ENCODE assay signal across 8 cellular contexts in the genomic region with DNA sequence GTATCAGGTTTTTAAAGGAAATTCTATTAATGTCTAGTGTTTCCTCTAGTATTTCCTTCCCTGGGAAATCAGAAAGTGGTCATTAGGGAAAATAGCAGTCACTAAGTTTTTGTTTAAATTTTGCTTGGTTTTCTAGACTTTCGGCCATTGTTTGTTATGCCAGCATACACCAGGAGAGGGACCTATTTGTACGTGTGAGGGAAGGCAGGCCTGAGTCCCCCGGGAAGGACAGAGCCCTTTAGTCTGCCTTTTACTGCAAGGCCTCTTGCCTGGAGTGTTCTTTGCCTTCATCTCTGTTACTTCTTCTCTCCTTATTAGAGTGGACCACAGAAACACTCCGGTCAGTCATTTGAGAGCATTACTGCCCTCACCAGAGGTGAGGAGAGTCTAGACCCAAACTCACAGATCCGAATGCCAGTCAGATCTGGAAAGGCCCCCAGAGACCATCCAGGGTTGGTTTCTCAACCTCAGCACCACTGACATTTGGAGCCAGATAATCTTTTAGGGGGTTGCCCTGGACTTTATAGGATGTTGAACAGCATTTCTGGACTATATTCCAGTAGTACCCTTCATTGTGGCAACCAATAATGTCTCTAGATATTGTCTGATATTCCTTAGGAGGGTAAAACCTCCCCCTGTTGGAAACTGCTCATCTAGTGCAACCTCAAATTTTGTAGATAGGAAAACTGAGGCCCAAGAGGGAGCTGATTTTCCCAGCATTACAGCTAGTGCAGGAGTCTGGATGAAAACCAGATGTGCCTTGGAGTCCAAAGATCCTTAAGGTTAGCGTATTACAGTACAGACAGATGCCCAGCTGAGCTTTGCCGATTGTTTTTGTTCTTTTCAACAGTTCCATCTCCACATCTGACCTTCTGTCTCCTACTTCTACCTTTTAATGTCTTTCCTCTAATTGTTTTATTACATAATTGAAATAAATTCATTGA.
A peak's percentile ranks its signal among the peaks of the same experiment; 100 is the strongest.
DNase-seq lines count a peak whose midpoint lies in the region; ATAC-seq and TF ChIP-seq lines count a peak whose summit lies in the region.

No MANE protein-coding gene starts in this region.

- peaks cover 2% of the 10 kb centered on the region for H3K27me3 Mint-ChIP-seq in neural progenitor cell (ENCODE audit: insufficient read depth, low read depth)
- H3K27me3 Mint-ChIP-seq in CD8-positive, alpha-beta memory T cell: peaks cover 0 to 2% of the 10 kb centered on the region in 2 donors

- peak overlapping the region; percentile 95 for H3K27ac Mint-ChIP-seq in neural progenitor cell
- H3K27ac Mint-ChIP-seq in CD8-positive, alpha-beta memory T cell: peak overlapping the region in 4 of 8 donors; percentile 1 to 43 (median 18)

- no peak for ATAC-seq in GM21737 (IDR thresholded peaks at IDR 0.05; ENCODE audit: unreplicated experiment)

- peaks cover 85% of the 10 kb centered on the region for H3K36me3 ChIP-seq in DOHH2 (ENCODE audit: control insufficient read depth, low read length)
- H3K36me3 ChIP-seq in esophagus muscularis mucosa: peaks cover 0 to 7% (median 0%) of the 10 kb centered on the region in 4 donors
- no peaks in the 10 kb centered on the region for H3K36me3 ChIP-seq in neural progenitor cell
- H3K36me3 ChIP-seq in CD8-positive, alpha-beta memory T cell (ENCODE audit: insufficient read depth, low read length): peaks cover 74% of the 10 kb centered on the region

- H3K9me3 ChIP-seq in DOHH2 (ENCODE audit: control insufficient read depth, insufficient read depth, low read length) (no peaks in the 10 kb centered on the region), esophagus muscularis mucosa (no peaks in the 10 kb centered on the region), neural progenitor cell (ENCODE audit: low read depth) (no peaks in the 10 kb centered on the region)
- no peaks in the 10 kb centered on the region for H3K9me3 ChIP-seq in CD8-positive, alpha-beta memory T cell (ENCODE audit: low read length)

- H3K27ac ChIP-seq in DOHH2 (ENCODE audit: low read depth, low read length): no peak overlapping the region
- peak overlapping the region; percentile 57 to 85 (median 78) for H3K27ac ChIP-seq in esophagus muscularis mucosa (replicated peaks in 1 of 4)
- H3K27ac ChIP-seq in neural progenitor cell: no peak overlapping the region
- H3K27ac ChIP-seq in CD8-positive, alpha-beta memory T cell (ENCODE audit: low read depth, low read length): no peak overlapping the region

- peaks cover 41% of the 10 kb centered on the region for H3K4me1 Mint-ChIP-seq in neural progenitor cell
- H3K4me1 Mint-ChIP-seq in CD8-positive, alpha-beta memory T cell: peaks cover 7 to 8% (median 8%) of the 10 kb centered on the region in 3 donors

- H3K79me2 ChIP-seq in DOHH2 (ENCODE audit: control insufficient read depth, low read length) (no peaks in the 10 kb centered on the region), neural progenitor cell (ENCODE audit: low read depth) (no peaks in the 10 kb centered on the region)

- POLR2A ChIA-PET in CD8-positive, alpha-beta memory T cell (lab: Charles Lee): no interaction called here

- H3F3A ChIP-seq in DOHH2 (ENCODE audit: control insufficient read depth, insufficient read depth) (no peaks in the 10 kb centered on the region), neural progenitor cell (ENCODE audit: low read depth) (peaks cover 11% of the 10 kb centered on the region)

- TF ChIP-seq CTCF in DOHH2 (IDR thresholded peaks at IDR 0.05; ENCODE audit: low read depth, low read length, poor library complexity, severe bottlenecking) (peak; percentile 26), esophagus muscularis mucosa (IDR thresholded peaks at IDR 0.05) (peak; percentile 66 to 75 (median 73)), neural progenitor cell (IDR thresholded peaks at IDR 0.05) (peak; percentile 76), lower leg skin (IDR thresholded peaks at IDR 0.05) (no peak)

- no peak for TF ChIP-seq EP300 in esophagus muscularis mucosa (IDR thresholded peaks at IDR 0.05)

- DNase-seq in NCI-H748 (lab: John Stamatoyannopoulos, UW; ENCODE audit: unreplicated experiment) (peak; percentile 37), esophagus muscularis mucosa (ENCODE audit: extremely low spot score) (no peak), neural progenitor cell (ENCODE audit: low spot score) (peak; percentile 72), NCI-H1694 (lab: John Stamatoyannopoulos, UW) (no peak), lower leg skin (ENCODE audit: low spot score in 2 of 2) (no peak)
- DNase-seq in CD8-positive, alpha-beta memory T cell: no peak

- no peak overlapping the region for H3K4me3 Mint-ChIP-seq in neural progenitor cell
- no peak overlapping the region for H3K4me3 Mint-ChIP-seq in CD8-positive, alpha-beta memory T cell

- H3K27me3 ChIP-seq in DOHH2 (ENCODE audit: control insufficient read depth, low read length): no peaks in the 10 kb centered on the region
- no peaks in the 10 kb centered on the region for H3K27me3 ChIP-seq in esophagus muscularis mucosa
- H3K27me3 ChIP-seq in neural progenitor cell: no peaks in the 10 kb centered on the region
- no peaks in the 10 kb centered on the region for H3K27me3 ChIP-seq in CD8-positive, alpha-beta memory T cell (ENCODE audit: insufficient read depth, low read length, poor library complexity, severe bottlenecking)

- intact Hi-C loops in esophagus muscularis mucosa (cut with DNase I) (loop anchor here (1.0 to 10.0 kb wide), 3 partner anchors 110 to 378 kb away; partner anchors contain the start of gene LSM11), lower leg skin (cut with DNase I; ENCODE audit: low total_unique reads) (no loop called here)

- H3K9me3 Mint-ChIP-seq in neural progenitor cell: no peaks in the 10 kb centered on the region
- no peaks in the 10 kb centered on the region for H3K9me3 Mint-ChIP-seq in CD8-positive, alpha-beta memory T cell

- no peaks in the 10 kb centered on the region for H3K9me2 ChIP-seq in DOHH2 (replicated peaks; ENCODE audit: control insufficient read depth, low read length)

- no peak overlapping the region for H2AFZ ChIP-seq in neural progenitor cell (replicated peaks)

- no peaks in the 10 kb centered on the region for H4K20me1 ChIP-seq in DOHH2 (ENCODE audit: control insufficient read depth, insufficient read depth, low read depth, low read length)
- no peaks in the 10 kb centered on the region for H4K20me1 ChIP-seq in neural progenitor cell (ENCODE audit: low read depth)

- peaks cover 5% of the 10 kb centered on the region for H3K36me3 Mint-ChIP-seq in neural progenitor cell
- peaks cover 4 to 91% (median 30%) of the 10 kb centered on the region in 3 donors for H3K36me3 Mint-ChIP-seq in CD8-positive, alpha-beta memory T cell

- TF ChIP-seq POLR2A in esophagus muscularis mucosa (IDR thresholded peaks at IDR 0.05; ENCODE audit: low read depth): no peak
- no peak for TF ChIP-seq POLR2A in lower leg skin (IDR thresholded peaks at IDR 0.05)

- CTCF ChIA-PET in CD8-positive, alpha-beta memory T cell (lab: Charles Lee): no interaction called here

- H3K4me3 ChIP-seq in DOHH2 (ENCODE audit: low read length) (no peak overlapping the region), esophagus muscularis mucosa (no peak overlapping the region), neural progenitor cell (no peak overlapping the region), lower leg skin (ENCODE audit: low read depth, poor library complexity, severe bottlenecking) (no peak overlapping the region)
- no peak overlapping the region for H3K4me3 ChIP-seq in CD8-positive, alpha-beta memory T cell (ENCODE audit: low read length)

- H3K9ac ChIP-seq in neural progenitor cell: no peak overlapping the region

- H3K4me2 ChIP-seq in DOHH2 (ENCODE audit: low read length): no peak overlapping the region
- H3K4me2 ChIP-seq in neural progenitor cell: no peak overlapping the region

- no peaks in the 10 kb centered on the region for H3K4me1 ChIP-seq in DOHH2 (ENCODE audit: control insufficient read depth, low read length)
- peaks cover 1 to 55% (median 43%) of the 10 kb centered on the region in 4 donors for H3K4me1 ChIP-seq in esophagus muscularis mucosa
- peaks cover 22% of the 10 kb centered on the region for H3K4me1 ChIP-seq in neural progenitor cell
- H3K4me1 ChIP-seq in CD8-positive, alpha-beta memory T cell (ENCODE audit: insufficient read depth, low read length): no peaks in the 10 kb centered on the region

- 54% methylated on average over 7 of the region's 7 CpGs for WGBS in esophagus muscularis mucosa
- WGBS in lower leg skin, 2 donors: 59 to 62% methylated on average over 7 of the region's 7 CpGs

Comparison
In these comparisons a context has a peak if more than half of its experiments do, and no peak if none do; other contexts are left out.
1. H3K27ac ChIP-seq: peak in esophagus muscularis mucosa (4 of 4); none in DOHH2 (single experiment), neural progenitor cell (single experiment) and CD8-positive, alpha-beta memory T cell (single experiment).
2. CTCF ChIP-seq: peak in DOHH2 (single experiment), esophagus muscularis mucosa (3 of 3) and neural progenitor cell (single experiment); none in lower leg skin (0 of 3).
3. DNase-seq: peak in NCI-H748 (single experiment) and neural progenitor cell (single experiment); none in esophagus muscularis mucosa (single experiment), CD8-positive, alpha-beta memory T cell (0 of 5), NCI-H1694 (single experiment) and lower leg skin (0 of 2).